Comparison of ENCODE assay signal across 13 cellular contexts in the genomic region with DNA sequence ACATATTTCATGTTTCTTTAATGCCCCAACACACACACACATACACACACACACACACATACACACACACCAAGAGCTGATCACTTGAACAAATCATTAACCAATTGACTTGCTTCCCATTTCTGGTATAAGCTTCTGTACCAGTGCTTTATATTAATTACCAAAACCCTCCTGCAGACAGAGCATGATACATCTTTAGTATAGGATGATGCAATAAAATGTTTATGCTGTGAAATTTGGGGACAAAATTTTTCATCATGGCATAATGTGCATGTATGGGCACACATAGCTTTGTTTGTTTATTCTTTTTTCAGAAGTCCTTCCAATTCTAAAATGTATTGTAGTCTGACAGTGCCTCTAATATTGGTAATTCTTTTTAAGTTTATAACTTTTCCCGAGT.
"Had no signal": no experiment of that assay in that cellular context is flagged by ENCODE, and none has a peak within 500 bp of the region (broad histone marks: within the 10 kb centered on the region; RNA-seq: fewer than 3 reads in every experiment).

No MANE protein-coding gene starts in this region.

- H3K36me3 Mint-ChIP-seq: activated naive CD4-positive, alpha-beta T cell treated with anti-CD3 and anti-CD28 coated beads, Interleukin-2, amount 50 U/mL, for 24 hours; stimulated activated naive B cell treated with anti-CD40 and anti-IgM and Interleukin-4, amounts not matched to agents 10 μg/mL and 1 μg/mL and 100 μg/mL, for 72 hours had no signal

- H3K4me3 Mint-ChIP-seq: activated naive CD4-positive, alpha-beta T cell treated with anti-CD3 and anti-CD28 coated beads, Interleukin-2, amount 50 U/mL, for 24 hours; stimulated activated naive B cell treated with anti-CD40 and anti-IgM and Interleukin-4, amounts not matched to agents 10 μg/mL and 1 μg/mL and 100 μg/mL, for 72 hours; T-helper 1 cell treated with Interleukin-12 subunit alpha and Interleukin-12 subunit beta and Interleukin-4 antibody, amounts not matched to agents 30 μg/mL and 1 μg/mL, for 36 hours had no signal

- ATAC-seq: gastroesophageal sphincter; heart left ventricle; left ventricle myocardium superior; stimulated activated naive B cell treated with anti-CD40 and anti-IgM and Interleukin-4, amounts not matched to agents 10 μg/mL and 1 μg/mL and 100 μg/mL, for 72 hours had no signal

- H3K9me3 ChIP-seq: gastroesophageal sphincter, heart left ventricle, tibial artery had no signal

- H3K27ac Mint-ChIP-seq: activated naive CD4-positive, alpha-beta T cell treated with anti-CD3 and anti-CD28 coated beads, Interleukin-2, amount 50 U/mL, for 24 hours; stimulated activated naive B cell treated with anti-CD40 and anti-IgM and Interleukin-4, amounts not matched to agents 10 μg/mL and 1 μg/mL and 100 μg/mL, for 72 hours; T-helper 1 cell treated with Interleukin-12 subunit alpha and Interleukin-12 subunit beta and Interleukin-4 antibody, amounts not matched to agents 30 μg/mL and 1 μg/mL, for 36 hours had no signal

- H3K4me1 Mint-ChIP-seq: activated naive CD4-positive, alpha-beta T cell treated with anti-CD3 and anti-CD28 coated beads, Interleukin-2, amount 50 U/mL, for 24 hours; stimulated activated naive B cell treated with anti-CD40 and anti-IgM and Interleukin-4, amounts not matched to agents 10 μg/mL and 1 μg/mL and 100 μg/mL, for 72 hours had no signal

- H3K4me3 ChIP-seq: cardiac muscle cell, gastroesophageal sphincter, heart left ventricle, tibial artery had no signal

- H3K27ac ChIP-seq: cardiac muscle cell, gastroesophageal sphincter, tibial artery had no signal

- H3K9me3 Mint-ChIP-seq: activated naive CD4-positive, alpha-beta T cell treated with anti-CD3 and anti-CD28 coated beads, Interleukin-2, amount 50 U/mL, for 24 hours; stimulated activated naive B cell treated with anti-CD40 and anti-IgM and Interleukin-4, amounts not matched to agents 10 μg/mL and 1 μg/mL and 100 μg/mL, for 72 hours; T-helper 1 cell treated with Interleukin-12 subunit alpha and Interleukin-12 subunit beta and Interleukin-4 antibody, amounts not matched to agents 30 μg/mL and 1 μg/mL, for 36 hours had no signal

- DNase-seq: activated CD4-positive, alpha-beta T cell treated with anti-CD3 and anti-CD28 coated beads for 1 hour; activated gamma-delta T cell; heart left ventricle; left ventricle myocardium superior; occipital lobe; posterior cingulate gyrus; retina; stimulated activated naive B cell treated with anti-CD40 and anti-IgM and Interleukin-4, amounts not matched to agents 10 μg/mL and 1 μg/mL and 100 μg/mL, for 72 hours; tibial artery had no signal

- H3K27me3 ChIP-seq: cardiac muscle cell, gastroesophageal sphincter, heart left ventricle, tibial artery had no signal

- H3K4me1 ChIP-seq: gastroesophageal sphincter, tibial artery had no signal

- H3K36me3 ChIP-seq: cardiac muscle cell, gastroesophageal sphincter, tibial artery had no signal
